10 cellular contexts compared by ENCODE assay signal in the genomic region with DNA sequence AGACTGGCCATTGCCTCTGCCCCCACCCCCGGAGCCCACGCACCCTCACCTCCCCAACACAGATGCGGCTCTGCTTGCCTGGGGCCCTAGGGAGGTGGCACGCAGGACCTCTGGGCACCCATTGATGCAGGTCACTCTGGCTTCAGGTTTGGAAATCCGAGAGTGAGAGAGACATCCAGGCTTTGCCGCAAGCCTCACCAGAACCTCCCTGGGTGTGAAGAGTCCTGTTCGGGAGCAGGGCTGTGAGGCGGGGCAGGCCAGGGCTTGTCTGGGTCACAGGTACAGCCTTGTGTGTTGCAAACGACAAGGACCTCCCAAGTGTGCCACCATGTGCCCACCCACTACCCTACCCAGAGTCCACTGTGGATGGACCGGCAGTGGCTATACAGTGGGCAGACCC. TPM values are rescaled to one million over a fixed set of nuclear protein-coding genes. Genes with fewer than 3 reads are reported as not detected.
"Had no signal": no experiment of that assay in that cellular context is flagged by ENCODE, and none has a peak within 500 bp of the region (broad histone marks: within the 10 kb centered on the region; RNA-seq: fewer than 3 reads in every experiment).

No MANE protein-coding gene starts in this region.

RNA-seq across cellular contexts. Expression of a gene that starts 7.5 kb away (rescaled TPM):
- total RNA-seq: naive thymus-derived CD4-positive, alpha-beta T cell; natural killer cell; psoas muscle; renal cortical epithelial cell; right lobe of liver; spleen; suprapubic skin; transverse colon; ureter; vagina had no signal
- polyA plus RNA-seq: psoas muscle, spleen had no signal

RNA-seq across cellular contexts. Expression of a gene that starts 8.4 kb away (rescaled TPM):
- total RNA-seq: psoas muscle had no signal
- polyA plus RNA-seq: naive thymus-derived CD4-positive, alpha-beta T cell had no signal
